In the genomic region with DNA sequence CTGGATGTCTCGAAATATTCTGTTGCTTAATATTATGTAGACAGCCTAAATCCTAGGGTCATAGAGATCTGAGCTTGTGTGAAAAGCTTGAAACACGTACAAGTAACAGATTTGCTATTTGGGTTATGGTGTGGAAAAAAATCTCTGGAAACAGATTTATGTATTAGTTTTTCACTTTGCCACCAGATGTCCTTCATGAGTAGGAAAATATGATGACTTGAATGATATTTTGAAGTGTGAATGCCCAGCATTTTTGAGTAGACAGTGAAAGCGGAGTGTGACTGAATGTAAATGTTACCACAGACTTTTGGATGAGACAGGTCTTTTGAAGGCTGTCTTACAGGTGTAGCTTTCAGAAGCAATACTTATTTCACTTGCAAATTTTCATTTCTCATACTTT, we compare ENCODE assay signal across 8 cellular contexts. TPM values are rescaled to one million over a fixed set of nuclear protein-coding genes. Genes with fewer than 3 reads are reported as not detected.
DNase-seq lines count a peak whose midpoint lies in the region; ATAC-seq and TF ChIP-seq lines count a peak whose summit lies in the region.

No MANE protein-coding gene starts in this region.

- H3K27ac ChIP-seq in tibial artery = no peak overlapping the region

- no peaks in the 10 kb centered on the region for H3K36me3 ChIP-seq in tibial artery

- intact Hi-C loops in tibial artery (cut with DNase I; ENCODE audit: low total_unique reads) = loop anchor here (5.0 kb wide), 1 partner anchor 281 kb away; no protein-coding TSS in a partner anchor

- H3K27me3 ChIP-seq in tibial artery = peaks cover 0 to 5% of the 10 kb centered on the region in 2 donors

- H3K9me3 ChIP-seq in tibial artery = no peaks in the 10 kb centered on the region

- TF ChIP-seq CTCF in tibial artery (IDR thresholded peaks at IDR 0.05) = peak; percentile 31 to 37

- H3K4me1 ChIP-seq in tibial artery = peaks cover 0 to 12% (median 9%) of the 10 kb centered on the region in 4 donors

- H3K4me3 ChIP-seq in tibial artery = no peak overlapping the region

- peak; percentile 41 for DNase-seq in SIG-M5 treated with dmso at 0.1 percent for 504 hours (lab: John Stamatoyannopoulos, UW; ENCODE audit: unreplicated experiment)
- no peak for DNase-seq in SIG-M5 (lab: John Stamatoyannopoulos, UW)
- peak; percentile 16 for DNase-seq in NCI-H2171 (lab: John Stamatoyannopoulos, UW)
- peak; percentile 63 to 64 for DNase-seq in dermis microvascular lymphatic vessel endothelial cell (ENCODE audit: low read depth in 2 of 2)
- DNase-seq in tibial artery = no peak
- DNase-seq in NK-92 treated with Interleukin-12 subunit alpha and Interleukin-12 subunit beta, amount 100 ng/mL, for 24 hours (lab: John Stamatoyannopoulos, UW) = no peak

- ATAC-seq in GM21723 (IDR thresholded peaks at IDR 0.05; ENCODE audit: unreplicated experiment) = no peak
- ATAC-seq in GM21825 (IDR thresholded peaks at IDR 0.05; ENCODE audit: unreplicated experiment) = no peak

RNA-seq across cellular contexts. Expression of gene BMP6, which starts 4.2 kb away (rescaled TPM):
- total RNA-seq in dermis microvascular lymphatic vessel endothelial cell = 72.8 and 153 TPM in 2 replicates

Comparison
In these comparisons a context has a peak if more than half of its experiments do, and no peak if none do; other contexts are left out.
1. DNase-seq: peak in SIG-M5 treated with dmso at 0.1 percent for 504 hours (single experiment), NCI-H2171 (single experiment) and dermis microvascular lymphatic vessel endothelial cell (2 of 2); none in SIG-M5 (single experiment), tibial artery (0 of 2) and NK-92 treated with Interleukin-12 subunit alpha and Interleukin-12 subunit beta, amount 100 ng/mL, for 24 hours (single experiment).